ENCODE assay signal across 25 cellular contexts in genomic region chr5:53191766-53192165, GRCh38.
DNase-seq lines count a peak whose midpoint lies in the region; ATAC-seq, FAIRE-seq and TF ChIP-seq lines count a peak whose summit lies in the region.
"Had no signal": no experiment of that assay in that cellular context is flagged by ENCODE, and none has a peak within 500 bp of the region (broad histone marks: within the 10 kb centered on the region; RNA-seq: fewer than 3 reads in every experiment).

No MANE protein-coding gene starts in this region.

- TF ChIP-seq CTCF in pancreas (IDR thresholded peaks at IDR 0.05) (no peak), osteoblast (IDR thresholded peaks at IDR 0.05; ENCODE audit: extremely low read depth, low read depth, low read length) (no peak)

- FAIRE-seq in pancreas (lab: Jason Lieb, UNC): no peak
- FAIRE-seq: A204.1, G401.6 had no signal

- H3K4me2 ChIP-seq in osteoblast (ENCODE audit: insufficient read depth, low read length): no peak overlapping the region

- intact Hi-C loops in pancreas (cut with DNase I): no loop called here

- no peaks in the 10 kb centered on the region for H4K20me1 ChIP-seq in osteoblast (ENCODE audit: insufficient read depth, low read length)

- H3K79me2 ChIP-seq in osteoblast (ENCODE audit: insufficient read depth, low read length): no peaks in the 10 kb centered on the region

- H3K9me3 ChIP-seq in pancreas: no peaks in the 10 kb centered on the region
- no peaks in the 10 kb centered on the region for H3K9me3 ChIP-seq in osteoblast (ENCODE audit: low read depth, low read length)
- H3K9me3 ChIP-seq: BE2C, Caco-2, MG63 had no signal

- H3K27ac ChIP-seq in pancreas (no peak overlapping the region), osteoblast (ENCODE audit: low read depth, low read length) (no peak overlapping the region)
- H3K27ac ChIP-seq: HL-60, SK-N-MC had no signal

- H3K27me3 ChIP-seq in pancreas (no peaks in the 10 kb centered on the region), osteoblast (ENCODE audit: insufficient read depth, low read length) (no peaks in the 10 kb centered on the region)
- H3K27me3 ChIP-seq: BE2C, MG63 had no signal

- H2AFZ ChIP-seq in osteoblast (ENCODE audit: low read length): no peak overlapping the region

- H3K4me1 ChIP-seq in pancreas: no peaks in the 10 kb centered on the region
- peaks cover 13% of the 10 kb centered on the region for H3K4me1 ChIP-seq in osteoblast (ENCODE audit: insufficient read depth, low read length)
- H3K4me1 ChIP-seq: BE2C, Caco-2 had no signal

- no peak for ATAC-seq in pancreas

- DNase-seq in NCI-H748 (lab: John Stamatoyannopoulos, UW; ENCODE audit: unreplicated experiment) (peak; percentile 38), NCI-H748 treated with DMSO at 0.1 percent for 48 hours (lab: John Stamatoyannopoulos, UW) (no peak), NCI-H2227 (lab: John Stamatoyannopoulos, UW; ENCODE audit: unreplicated experiment) (peak; percentile 4), fibroblast of peridontal ligament (ENCODE audit: extremely low read depth) (peak; percentile 60), SW480 (ENCODE audit: low spot score) (no peak), pancreas (no peak), osteoblast (ENCODE audit: insufficient read length, low spot score, missing footprints) (no peak)
- DNase-seq: BE2C; Caco-2; CD4-positive, CD25-positive, alpha-beta regulatory T cell; DMS79; H7; Karpas-422; MG63; NCI-H1048; NCI-H1436 treated with DMSO at 0.1 percent for 48 hours; NCI-H2081; NCI-H345; NCI-H69; OCI-M1; Right ventricle myocardium superior had no signal

- no peak overlapping the region for H3K4me3 ChIP-seq in pancreas
- H3K4me3 ChIP-seq in osteoblast (ENCODE audit: insufficient read depth, low read length): no peak overlapping the region
- H3K4me3 ChIP-seq: MG63, SK-N-MC had no signal

- WGBS in pancreas, 2 donors: 40 to 53% methylated on average over 3 of the region's 3 CpGs

- no peaks in the 10 kb centered on the region for H3K36me3 ChIP-seq in pancreas
- no peaks in the 10 kb centered on the region for H3K36me3 ChIP-seq in osteoblast (ENCODE audit: insufficient read depth, low read length)
- H3K36me3 ChIP-seq: BE2C, MG63 had no signal

Comparison
In these comparisons a context has a peak if more than half of its experiments do, and no peak if none do; other contexts are left out.
1. DNase-seq: peak in NCI-H748 (single experiment), NCI-H2227 (single experiment) and fibroblast of peridontal ligament (single experiment); none in NCI-H748 treated with DMSO at 0.1 percent for 48 hours (single experiment), SW480 (single experiment), pancreas (0 of 6) and osteoblast (single experiment).